33 cellular contexts compared by ENCODE assay signal in the genomic region with DNA sequence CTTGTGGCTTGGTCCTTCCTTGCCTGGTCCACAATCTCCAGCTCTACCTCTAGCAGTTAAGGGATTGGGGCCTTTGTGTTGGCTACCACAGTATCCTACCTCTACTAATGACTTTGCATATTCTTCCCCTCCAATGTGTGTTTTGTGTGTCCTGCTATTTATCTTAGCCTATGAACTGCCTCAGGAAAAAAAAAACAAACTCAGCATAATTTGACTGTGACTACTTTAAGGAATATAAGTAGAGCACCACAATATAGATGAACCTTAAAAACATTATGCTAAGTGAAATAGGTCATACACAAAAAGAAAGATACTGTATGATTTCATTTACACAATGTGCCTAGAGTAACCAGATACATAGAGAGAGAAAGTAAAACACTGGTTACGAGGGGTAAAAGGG.
"Had no signal": no experiment of that assay in that cellular context is flagged by ENCODE, and none has a peak within 500 bp of the region (broad histone marks: within the 10 kb centered on the region; RNA-seq: fewer than 3 reads in every experiment).

No MANE protein-coding gene starts in this region.

- H3K27me3 ChIP-seq: adrenal gland, body of pancreas, brain microvascular endothelial cell, breast epithelium had no signal

- H3K9me3 ChIP-seq: adrenal gland, body of pancreas, breast epithelium had no signal

- H3K36me3 ChIP-seq: adrenal gland, brain microvascular endothelial cell, breast epithelium had no signal

- H3K4me3 ChIP-seq: adrenal gland, body of pancreas, breast epithelium had no signal

- DNase-seq: activated B cell treated with CpG ODN at 0.5 μM for 24 hours; activated CD4-positive, alpha-beta memory T cell treated with anti-CD3 and anti-CD28 coated beads for 36 hours; activated CD4-positive, alpha-beta T cell treated with anti-CD3 and anti-CD28 coated beads for 4 hours; activated CD4-positive, alpha-beta T cell treated with anti-CD3 and anti-CD28 coated beads, Interleukin-2, amount 10 ng/mL, durations not matched to agents 24 days and 14 days; activated CD4-positive, alpha-beta T cell treated with anti-CD3 and anti-CD28 coated beads, Interleukin-2, amount 50 U/mL, for 1 hour; activated CD4-positive, alpha-beta T cell treated with anti-CD3 and anti-CD28 coated beads, Interleukin-2, amount 50 U/mL, for 4 hours; activated CD4-positive, CD25-positive, alpha-beta regulatory T cell treated with anti-CD3 and anti-CD28 coated beads, Interleukin-2, amount 50 U/mL, for 72 hours; activated CD8-positive, alpha-beta memory T cell treated with anti-CD3 and anti-CD28 coated beads, Interleukin-2, amount 50 U/mL, for 4 hours; activated CD8-positive, alpha-beta T cell treated with anti-CD3 and anti-CD28 coated beads for 36 hours; activated effector memory CD4-positive, alpha-beta T cell treated with anti-CD3 and anti-CD28 coated beads, Interleukin-2, amount 50 U/mL, for 16 hours; activated gamma-delta T cell treated with Interleukin-2 at 50 U/mL for 16 hours; activated naive CD4-positive, alpha-beta T cell; activated naive CD4-positive, alpha-beta T cell treated with anti-CD3 and anti-CD28 coated beads for 36 hours; activated naive CD4-positive, alpha-beta T cell treated with anti-CD3 and anti-CD28 coated beads, Interleukin-2, amount 50 U/mL, for 16 hours; activated naive CD8-positive, alpha-beta T cell treated with anti-CD3 and anti-CD28 coated beads for 36 hours; activated T-cell treated with anti-CD3 and anti-CD28 coated beads for 4 hours; activated T-cell treated with anti-CD3 and anti-CD28 coated beads, Interleukin-2, amount 50 U/mL, for 1 hour; activated T-cell treated with anti-CD3 and anti-CD28 coated beads, Interleukin-2, amount 50 U/mL, for 4 hours; activated T-cell treated with anti-CD3 and anti-CD28 coated beads, Interleukin-2, amount 50 U/mL, for 72 hours; adrenal gland; amniotic stem cell; aorta; body of pancreas; brain microvascular endothelial cell; central memory CD4-positive, alpha-beta T cell; T-helper 2 cell; T-helper 9 cell had no signal

- ATAC-seq: activated CD8-positive, alpha-beta T cell treated with anti-CD3 and anti-CD28 coated beads for 36 hours; activated naive CD4-positive, alpha-beta T cell treated with anti-CD3 and anti-CD28 coated beads, Interleukin-2, amount 50 U/mL, for 72 hours; activated T-cell treated with anti-CD3 and anti-CD28 coated beads, Interleukin-2, amount 50 U/mL, for 4 hours; activated T-cell treated with anti-CD3 and anti-CD28 coated beads, Interleukin-2, amount 50 U/mL, for 72 hours; activated T-helper 17 cell treated with anti-CD3 and anti-CD28 coated beads, Interleukin-2, amount 50 U/mL, for 72 hours; body of pancreas had no signal

- H3K4me1 ChIP-seq: adrenal gland, body of pancreas, breast epithelium had no signal

- H3K27ac ChIP-seq: adrenal gland, body of pancreas, brain microvascular endothelial cell, breast epithelium, VCaP had no signal

- FAIRE-seq: astrocyte, TTC549 had no signal
